Comparison of ENCODE assay signal across 17 cellular contexts in the genomic region with DNA sequence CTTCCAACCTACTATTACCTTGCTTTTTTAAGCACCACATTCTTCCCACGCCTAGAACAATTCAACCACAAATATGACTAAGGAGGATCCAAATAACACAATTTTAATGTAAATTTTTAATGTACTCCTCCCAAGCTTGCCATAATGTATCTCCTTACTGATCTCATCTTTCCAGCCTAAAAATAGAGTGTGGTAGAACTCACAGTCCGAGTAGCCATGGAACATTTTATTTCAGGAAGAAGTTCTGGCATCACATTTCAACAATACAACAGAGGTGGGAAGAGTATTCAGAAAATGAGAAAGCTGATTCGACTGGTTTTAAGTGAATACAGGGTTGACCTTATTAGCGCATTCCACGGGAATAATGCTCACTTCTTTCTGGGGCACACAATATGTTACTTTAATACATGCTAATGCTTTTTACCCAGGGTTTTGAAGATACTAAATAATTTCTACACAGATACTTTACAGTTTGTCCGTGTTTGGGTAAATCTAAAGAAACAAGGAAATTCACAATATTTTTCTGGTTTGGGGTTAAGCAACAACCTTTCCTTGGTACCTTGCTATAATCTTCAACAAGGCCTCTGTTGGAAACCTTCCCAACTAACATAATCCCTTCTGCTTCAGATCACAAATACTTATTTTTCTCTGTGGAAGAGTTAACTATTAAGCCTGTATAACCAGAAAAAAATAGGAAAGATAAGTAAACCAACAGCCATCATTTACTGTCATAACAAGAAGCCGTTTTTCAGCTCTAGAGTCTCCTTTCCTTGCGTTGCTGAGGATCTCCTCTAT. TPM values are rescaled to one million over a fixed set of nuclear protein-coding genes. Genes with fewer than 3 reads are reported as not detected.
DNase-seq lines count a peak whose midpoint lies in the region; FAIRE-seq and TF ChIP-seq lines count a peak whose summit lies in the region.
"Had no signal": no experiment of that assay in that cellular context is flagged by ENCODE, and none has a peak within 500 bp of the region (broad histone marks: within the 10 kb centered on the region; RNA-seq: fewer than 3 reads in every experiment).

No MANE protein-coding gene starts in this region.

- no peaks in the 10 kb centered on the region for H3K4me1 ChIP-seq in uterus

- H3K36me3 ChIP-seq in uterus = no peaks in the 10 kb centered on the region

- no peaks in the 10 kb centered on the region for H3K9me3 ChIP-seq in uterus

- no peaks in the 10 kb centered on the region for H3K9me3 Mint-ChIP-seq in Calu3 (ENCODE audit: low read depth, unreplicated experiment)
- H3K9me3 Mint-ChIP-seq in HFFc6 = no peaks in the 10 kb centered on the region

- DNase-seq in Calu3 (no peak), HFFc6 (no peak), dorsolateral prefrontal cortex (no peak), retinal pigment epithelial cell (ENCODE audit: low read depth) (peak; percentile 87), uterus (no peak), head of caudate nucleus (no peak), RCC 7860 (ENCODE audit: low spot score) (no peak)
- DNase-seq: AML-193, DND-41, GM23248, MM.1S, NCI-H1105, NCI-H1694 treated with DMSO at 0.1 percent for 48 hours, NCI-H446 treated with DMSO at 0.1 percent for 48 hours, NCI-H774, RPMI8226 had no signal

- H3K27ac ChIP-seq in dorsolateral prefrontal cortex = peak overlapping the region in 45 of 59 donors; percentile 3 to 75 (median 43)
- H3K27ac ChIP-seq in uterus = no peak overlapping the region
- H3K27ac ChIP-seq: GM23248, KMS-11 had no signal

- no peak for TF ChIP-seq POLR2A in uterus (IDR thresholded peaks at IDR 0.05)

- CTCF ChIA-PET in Calu3 (lab: Charles Lee) = no interaction called here

- H3K4me1 Mint-ChIP-seq in Calu3 (ENCODE audit: low read depth, unreplicated experiment) = peaks cover 20% of the 10 kb centered on the region
- H3K4me1 Mint-ChIP-seq in HFFc6 (ENCODE audit: low read depth) = peaks cover 81% of the 10 kb centered on the region

- H3K27me3 Mint-ChIP-seq in Calu3 (ENCODE audit: unreplicated experiment) (no peaks in the 10 kb centered on the region), HFFc6 (ENCODE audit: insufficient read depth) (no peaks in the 10 kb centered on the region)

- no peak overlapping the region for H3K4me3 ChIP-seq in dorsolateral prefrontal cortex
- no peak overlapping the region for H3K4me3 ChIP-seq in retinal pigment epithelial cell (ENCODE audit: low read length)
- no peak overlapping the region for H3K4me3 ChIP-seq in uterus
- H3K4me3 ChIP-seq: GM23248 had no signal

- intact Hi-C loops in Calu3 (cut with micrococcal nuclease; ENCODE audit: unreplicated experiment) (no loop called here), dorsolateral prefrontal cortex (cut with DNase I) (no loop called here), uterus (cut with DNase I; ENCODE audit: low total_unique reads) (no loop called here), head of caudate nucleus (cut with DNase I) (no loop called here)

- H3K27me3 ChIP-seq in dorsolateral prefrontal cortex (no peaks in the 10 kb centered on the region), uterus (no peaks in the 10 kb centered on the region)

- no peak for FAIRE-seq in RCC 7860 (lab: Jason Lieb, UNC)

- BruUV-seq in Calu3 (replicated peaks; lab: Mats Ljungman, UMichigan) = no TSS peak

- H3K36me3 Mint-ChIP-seq in Calu3 (ENCODE audit: insufficient read depth, unreplicated experiment) = peaks cover 21% of the 10 kb centered on the region
- H3K36me3 Mint-ChIP-seq in HFFc6 (ENCODE audit: low read depth) = peaks cover 95% of the 10 kb centered on the region

- H3K4me3 Mint-ChIP-seq in Calu3 (ENCODE audit: low read depth, unreplicated experiment) (no peak overlapping the region), HFFc6 (no peak overlapping the region)

- no peak for TF ChIP-seq CTCF in Calu3 (IDR thresholded peaks at IDR 0.05; ENCODE audit: unreplicated experiment)
- TF ChIP-seq CTCF in HFFc6 (IDR thresholded peaks at IDR 0.05) = no peak
- no peak for TF ChIP-seq CTCF in dorsolateral prefrontal cortex (IDR thresholded peaks at IDR 0.05 in 54 of 56, conservative IDR thresholded peaks at IDR 0.05 in 2 of 56; ENCODE audit: low read depth in 1 of 56, partially characterized antibody in 56 of 56)
- TF ChIP-seq CTCF in retinal pigment epithelial cell (conservative IDR thresholded peaks at IDR 0.05; ENCODE audit: low read depth, low read length) = no peak
- TF ChIP-seq CTCF in uterus (IDR thresholded peaks at IDR 0.05) = no peak

- peak overlapping the region; percentile 4 for H3K27ac Mint-ChIP-seq in Calu3 (ENCODE audit: unreplicated experiment)
- peak overlapping the region; percentile 53 for H3K27ac Mint-ChIP-seq in HFFc6

RNA-seq across cellular contexts. Expression of a gene that starts 15.2 kb away (rescaled TPM):
- total RNA-seq in Calu3 (2022) (46.7 and 47.6 TPM in 2 replicates), dorsolateral prefrontal cortex (100 to 1,000 TPM in 9 of 120 experiments, 10 to 100 TPM in 111; 57.1 to 108 (median 87.8) TPM), uterus (10 to 100 TPM; 27.9 to 66.6 (median 39.7) TPM)
- total RNA-seq in HFFc6 (2021; fragmentation: NEBNext Ultra II Directional; extraction: Animal tissue kit (Norgen Biotek cat#: 25700)) = 100 to 1,000 TPM; 113 to 126 (median 120) TPM

Comparison
In these comparisons a context has a peak if more than half of its experiments do, and no peak if none do; other contexts are left out.
1. H3K27ac ChIP-seq: peak in dorsolateral prefrontal cortex (45 of 59); none in uterus (0 of 2).